In the genomic region with DNA sequence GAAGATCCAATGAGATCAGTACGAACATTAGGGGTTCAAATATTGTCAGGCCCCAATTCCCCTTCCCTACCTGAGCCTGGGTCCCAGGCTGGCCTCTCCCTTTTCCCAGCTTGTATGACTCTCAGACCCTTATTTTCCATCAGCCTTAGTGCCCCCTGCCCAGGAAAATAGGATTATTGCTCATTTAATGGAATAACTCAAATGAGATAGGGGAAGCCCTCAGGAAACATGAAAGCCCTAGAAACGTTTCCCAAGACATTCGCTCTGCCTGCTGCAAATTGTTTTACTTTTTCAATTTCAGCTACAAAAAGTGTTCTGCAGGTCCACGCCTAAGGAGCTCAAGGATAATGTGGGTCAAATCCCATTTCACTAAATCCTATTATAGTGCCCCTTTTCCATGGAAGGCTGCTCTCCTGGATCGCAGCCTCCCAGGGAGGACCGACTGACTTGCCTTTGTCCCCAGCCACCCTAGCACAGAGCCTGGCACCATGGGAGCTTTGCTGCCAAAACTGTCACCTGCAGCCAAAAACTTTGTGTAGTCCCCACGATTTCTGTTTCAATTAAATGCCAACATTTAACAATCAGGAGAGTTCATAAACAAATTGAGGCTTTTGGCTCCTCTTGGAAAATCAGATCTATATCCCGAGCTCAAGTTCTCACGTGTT, we compare ENCODE assay signal across 1 cellular context.
TF ChIP-seq lines count a peak whose summit lies in the region.

No MANE protein-coding gene starts in this region.

TF ChIP-seq in HCT116, 20 proteins besides CTCF, POLR2A, EP300 and RAD21 (continued from another document):
- TF ChIP-seq, protein P1, sequence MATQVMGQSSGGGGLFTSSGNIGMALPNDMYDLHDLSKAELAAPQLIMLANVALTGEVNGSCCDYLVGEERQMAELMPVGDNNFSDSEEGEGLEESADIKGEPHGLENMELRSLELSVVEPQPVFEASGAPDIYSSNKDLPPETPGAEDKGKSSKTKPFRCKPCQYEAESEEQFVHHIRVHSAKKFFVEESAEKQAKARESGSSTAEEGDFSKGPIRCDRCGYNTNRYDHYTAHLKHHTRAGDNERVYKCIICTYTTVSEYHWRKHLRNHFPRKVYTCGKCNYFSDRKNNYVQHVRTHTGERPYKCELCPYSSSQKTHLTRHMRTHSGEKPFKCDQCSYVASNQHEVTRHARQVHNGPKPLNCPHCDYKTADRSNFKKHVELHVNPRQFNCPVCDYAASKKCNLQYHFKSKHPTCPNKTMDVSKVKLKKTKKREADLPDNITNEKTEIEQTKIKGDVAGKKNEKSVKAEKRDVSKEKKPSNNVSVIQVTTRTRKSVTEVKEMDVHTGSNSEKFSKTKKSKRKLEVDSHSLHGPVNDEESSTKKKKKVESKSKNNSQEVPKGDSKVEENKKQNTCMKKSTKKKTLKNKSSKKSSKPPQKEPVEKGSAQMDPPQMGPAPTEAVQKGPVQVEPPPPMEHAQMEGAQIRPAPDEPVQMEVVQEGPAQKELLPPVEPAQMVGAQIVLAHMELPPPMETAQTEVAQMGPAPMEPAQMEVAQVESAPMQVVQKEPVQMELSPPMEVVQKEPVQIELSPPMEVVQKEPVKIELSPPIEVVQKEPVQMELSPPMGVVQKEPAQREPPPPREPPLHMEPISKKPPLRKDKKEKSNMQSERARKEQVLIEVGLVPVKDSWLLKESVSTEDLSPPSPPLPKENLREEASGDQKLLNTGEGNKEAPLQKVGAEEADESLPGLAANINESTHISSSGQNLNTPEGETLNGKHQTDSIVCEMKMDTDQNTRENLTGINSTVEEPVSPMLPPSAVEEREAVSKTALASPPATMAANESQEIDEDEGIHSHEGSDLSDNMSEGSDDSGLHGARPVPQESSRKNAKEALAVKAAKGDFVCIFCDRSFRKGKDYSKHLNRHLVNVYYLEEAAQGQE (IDR thresholded peaks at IDR 0.05; ENCODE audit: low read depth) = no peak
- TF ChIP-seq POLR2AphosphoS5 (IDR thresholded peaks at IDR 0.05; ENCODE audit: low read depth, low read length) (no peak), SRF (IDR thresholded peaks at IDR 0.05; ENCODE audit: low read depth) (no peak), FOSL1 (IDR thresholded peaks at IDR 0.05; ENCODE audit: low read depth) (no peak), CBX3 (IDR thresholded peaks at IDR 0.05; ENCODE audit: low read depth) (no peak), EGR1 (IDR thresholded peaks at IDR 0.05; ENCODE audit: low read depth) (no peak), EZH2 (IDR thresholded peaks at IDR 0.05) (no peak), YY1 (IDR thresholded peaks at IDR 0.05; ENCODE audit: extremely low read depth, insufficient replicate concordance, low read depth, low read length) (no peak), JUND (IDR thresholded peaks at IDR 0.05) (no peak)
- TF ChIP-seq, protein P2, sequence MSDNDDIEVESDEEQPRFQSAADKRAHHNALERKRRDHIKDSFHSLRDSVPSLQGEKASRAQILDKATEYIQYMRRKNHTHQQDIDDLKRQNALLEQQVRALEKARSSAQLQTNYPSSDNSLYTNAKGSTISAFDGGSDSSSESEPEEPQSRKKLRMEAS (IDR thresholded peaks at IDR 0.05) = no peak
